Comparison of ENCODE assay signal across 1 cellular context in the genomic region with DNA sequence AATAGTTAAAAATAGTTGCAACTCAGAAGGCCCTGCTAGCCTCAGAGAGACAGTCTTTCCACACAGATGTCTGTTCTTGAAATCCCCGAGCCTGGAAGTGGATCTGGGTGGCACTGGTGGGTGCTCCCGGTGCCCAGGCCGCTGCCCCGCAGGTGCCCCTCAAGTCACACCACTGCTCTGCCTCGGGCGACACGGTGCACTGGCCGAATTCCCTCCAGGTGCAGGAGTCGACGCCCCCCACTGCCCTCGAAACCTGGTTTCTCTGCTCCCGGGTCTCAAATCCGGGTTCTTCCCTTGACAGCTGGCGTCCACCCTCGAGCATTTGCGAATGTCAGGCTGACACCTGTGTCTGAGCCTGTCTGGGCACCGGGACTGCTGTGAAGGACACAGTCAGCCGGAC.
TF ChIP-seq lines count a peak whose summit lies in the region.

No MANE protein-coding gene starts in this region.

TF ChIP-seq in HepG2, 621 proteins besides CTCF, POLR2A, EP300 and RAD21:
- no peak for TF ChIP-seq ESRRA (CRISPR knock-in tag; IDR thresholded peaks at IDR 0.05; ENCODE audit: low read depth)
- TF ChIP-seq SMAD1 (CRISPR knock-in tag; IDR thresholded peaks at IDR 0.05; ENCODE audit: borderline replicate concordance, low read depth), result no peak
- 0 out of 2 replicates have a peak, but pooled peaks have one; percentile 31 for TF ChIP-seq EZH2 (conservative IDR thresholded peaks at IDR 0.05; ENCODE audit: low read depth, low read length)
- no peak for TF ChIP-seq SMC3 (IDR thresholded peaks at IDR 0.05; ENCODE audit: low read length)
- no peak for TF ChIP-seq TEAD3 (CRISPR knock-in tag; optimal IDR thresholded peaks at IDR 0.05; ENCODE audit: borderline replicate concordance)
- TF ChIP-seq ETV6 (CRISPR knock-in tag; conservative IDR thresholded peaks at IDR 0.05), result no peak
- no peak for TF ChIP-seq ZNF775 (CRISPR knock-in tag; IDR thresholded peaks at IDR 0.05; ENCODE audit: borderline replicate concordance)
- TF ChIP-seq HNRNPL (IDR thresholded peaks at IDR 0.05; ENCODE audit: low read depth, low read length), result 0 out of 2 replicates have a peak, but pooled peaks have one; percentile 19
